ENCODE assay signal across 8 cellular contexts in genomic region chr1:10152709-10153284, GRCh38. TPM values are rescaled to one million over a fixed set of nuclear protein-coding genes. Genes with fewer than 3 reads are reported as not detected.
DNase-seq lines count a peak whose midpoint lies in the region; ATAC-seq, FAIRE-seq and TF ChIP-seq lines count a peak whose summit lies in the region.

No MANE protein-coding gene starts in this region.

- H3K4me1 ChIP-seq in OCI-LY3 (ENCODE audit: low read length) (no peaks in the 10 kb centered on the region), ascending aorta (peaks cover 2 to 14% of the 10 kb centered on the region in 2 donors), small intestine (ENCODE audit: control insufficient read depth in 2 of 2, insufficient read depth in 1 of 2, low read depth in 1 of 2, low read length in 1 of 2) (no peaks in the 10 kb centered on the region)

- 60 to 87% (median 79%) methylated on average over 8 of the region's 8 CpGs for WGBS in small intestine, 3 donors

- no peak overlapping the region for H3K9ac ChIP-seq in OCI-LY3 (ENCODE audit: low read length)

- H3K79me2 ChIP-seq in OCI-LY3 (ENCODE audit: low read length): no peaks in the 10 kb centered on the region

- H3K27ac ChIP-seq in OCI-LY3 (ENCODE audit: low read length) (no peak overlapping the region), ascending aorta (peak overlapping the region; percentile 4 to 86), small intestine (ENCODE audit: low read depth in 1 of 2, low read length in 1 of 2) (no peak overlapping the region)

- H2AFZ ChIP-seq in OCI-LY3 (ENCODE audit: low read depth, low read length): no peak overlapping the region

- DNase-seq in AG09309 (ENCODE audit: low read depth) (peak; percentile 4), GM20000 (ENCODE audit: low spot score) (peak; percentile 38), ascending aorta (ENCODE audit: low spot score in 2 of 2) (peak in 1 of 2 donors; percentile 84), hippocampal formation (lab: John Stamatoyannopoulos, UW) (peak; percentile 67 to 82), small intestine (peak; percentile 77)

- no peaks in the 10 kb centered on the region for H4K20me1 ChIP-seq in OCI-LY3 (ENCODE audit: insufficient read depth, low read length)

- no peaks in the 10 kb centered on the region for H3K27me3 ChIP-seq in OCI-LY3 (ENCODE audit: low read depth, low read length)
- H3K27me3 ChIP-seq in ascending aorta: no peaks in the 10 kb centered on the region
- H3K27me3 ChIP-seq in small intestine (ENCODE audit: control insufficient read depth in 2 of 2, insufficient read depth in 2 of 2, low read length in 2 of 2): no peaks in the 10 kb centered on the region

- H3K9me3 ChIP-seq in OCI-LY3 (ENCODE audit: insufficient read depth, low read length) (no peaks in the 10 kb centered on the region), ascending aorta (no peaks in the 10 kb centered on the region), small intestine (ENCODE audit: control insufficient read depth, low read depth) (no peaks in the 10 kb centered on the region)

- TF ChIP-seq CTCF in AG09309 (IDR thresholded peaks at IDR 0.05; ENCODE audit: control insufficient read depth, insufficient read depth, low read depth, low read length, missing control alignments) (peak; percentile 85), GM20000 (IDR thresholded peaks at IDR 0.05; ENCODE audit: extremely low read depth, missing control alignments) (peak; percentile 36), OCI-LY3 (IDR thresholded peaks at IDR 0.05; ENCODE audit: low read depth, low read length) (peak; percentile 56), ascending aorta (IDR thresholded peaks at IDR 0.05) (peak; percentile 72 to 73 (median 73))

- FAIRE-seq in small intestine (lab: Jason Lieb, UNC): no peak

- intact Hi-C loops in ascending aorta (cut with DNase I): loop anchor here (2.0 kb wide), 1 partner anchor 202 kb away; no protein-coding TSS in a partner anchor

- H3K4me2 ChIP-seq in OCI-LY3 (ENCODE audit: low read length): no peak overlapping the region

- ATAC-seq in HG03045 (IDR thresholded peaks at IDR 0.05; ENCODE audit: unreplicated experiment) (no peak), HG03108 (IDR thresholded peaks at IDR 0.05; ENCODE audit: unreplicated experiment) (no peak)

- no peaks in the 10 kb centered on the region for H3K36me3 ChIP-seq in OCI-LY3 (replicated peaks; ENCODE audit: low read depth, low read length)
- H3K36me3 ChIP-seq in ascending aorta: peaks cover 4 to 16% of the 10 kb centered on the region in 2 donors
- peaks cover 0 to 2% of the 10 kb centered on the region in 2 donors for H3K36me3 ChIP-seq in small intestine (ENCODE audit: control insufficient read depth in 2 of 2, insufficient read depth in 2 of 2, low read length in 2 of 2)

- H3K4me3 ChIP-seq in AG09309 (ENCODE audit: control insufficient read depth, low read depth, low read length) (no peak overlapping the region), OCI-LY3 (ENCODE audit: low read length) (no peak overlapping the region), ascending aorta (no peak overlapping the region), small intestine (ENCODE audit: low read depth in 1 of 2, low read length in 2 of 2) (no peak overlapping the region)

RNA-seq across cellular contexts. Expression of gene KIF1B, which starts 57.6 kb away (rescaled TPM):
- total RNA-seq in ascending aorta: 13.4 TPM
- 10 to 100 TPM in 2 of 3 donors, 1 to 10 TPM in 1; 6.8 to 13.7 (median 11.4) TPM for polyA plus RNA-seq in small intestine

Comparison
In these comparisons a context has a peak if more than half of its experiments do, and no peak if none do; other contexts are left out.
1. H3K27ac ChIP-seq: peak in ascending aorta (2 of 2); none in OCI-LY3 (single experiment) and small intestine (0 of 2).
2. Peak in every context shown above with its lines, with median percentiles within 50 percentile points of each other: CTCF ChIP-seq.